In the genomic region with DNA sequence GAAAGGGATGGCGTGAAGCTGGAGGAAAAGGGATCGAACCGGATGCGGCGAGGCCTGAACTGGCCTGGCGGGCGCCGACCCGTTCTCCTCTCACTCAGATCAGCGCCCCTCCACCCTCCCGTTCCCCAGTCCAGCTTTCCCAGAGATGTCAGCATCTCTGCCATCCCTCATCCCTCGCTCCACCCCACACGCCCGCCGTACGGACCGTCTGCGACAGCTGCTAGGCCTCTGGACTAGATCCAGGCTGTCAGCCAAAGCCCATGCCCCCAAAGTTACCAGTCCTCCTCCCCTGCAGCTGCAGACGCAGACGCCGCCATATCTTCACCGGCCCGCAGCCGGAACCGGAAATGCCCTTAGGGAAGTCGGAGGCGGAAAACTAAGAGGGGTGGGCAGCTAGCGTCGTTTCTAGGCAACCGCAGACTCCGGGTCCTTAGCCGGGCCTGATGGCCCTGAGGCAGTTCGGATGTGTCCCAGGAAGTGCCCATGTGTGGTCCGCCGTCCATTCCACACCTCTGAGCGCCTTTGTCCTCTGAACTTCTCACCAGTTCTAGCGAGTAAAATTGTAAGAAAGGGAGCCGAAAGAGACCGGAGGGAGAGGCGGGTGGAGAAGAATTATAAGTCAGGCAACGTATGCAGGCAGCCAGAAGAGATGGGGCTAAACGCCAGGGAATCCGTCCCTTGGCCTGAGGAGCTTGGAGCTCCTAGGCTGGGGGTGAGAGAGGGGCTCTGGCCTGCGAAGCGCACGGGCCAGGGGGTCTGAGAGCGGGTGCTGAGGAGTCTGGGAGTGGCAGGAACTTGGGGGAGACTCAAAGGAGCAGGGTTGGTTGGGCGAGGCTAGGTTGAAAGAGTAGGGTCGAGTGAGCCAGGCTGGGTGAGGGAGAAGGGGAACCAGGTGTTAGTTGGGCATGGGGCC, we compare ENCODE assay signal across 8 cellular contexts. TPM values are rescaled to one million over a fixed set of nuclear protein-coding genes. Genes with fewer than 3 reads are reported as not detected.
DNase-seq lines count a peak whose midpoint lies in the region; ATAC-seq, FAIRE-seq and TF ChIP-seq lines count a peak whose summit lies in the region.

TSS of gene RNF25 (minus strand) at position 349 of the 913 bp plus-strand sequence. CDS start at position 317, 32 bp downstream.
A gene with protein sequence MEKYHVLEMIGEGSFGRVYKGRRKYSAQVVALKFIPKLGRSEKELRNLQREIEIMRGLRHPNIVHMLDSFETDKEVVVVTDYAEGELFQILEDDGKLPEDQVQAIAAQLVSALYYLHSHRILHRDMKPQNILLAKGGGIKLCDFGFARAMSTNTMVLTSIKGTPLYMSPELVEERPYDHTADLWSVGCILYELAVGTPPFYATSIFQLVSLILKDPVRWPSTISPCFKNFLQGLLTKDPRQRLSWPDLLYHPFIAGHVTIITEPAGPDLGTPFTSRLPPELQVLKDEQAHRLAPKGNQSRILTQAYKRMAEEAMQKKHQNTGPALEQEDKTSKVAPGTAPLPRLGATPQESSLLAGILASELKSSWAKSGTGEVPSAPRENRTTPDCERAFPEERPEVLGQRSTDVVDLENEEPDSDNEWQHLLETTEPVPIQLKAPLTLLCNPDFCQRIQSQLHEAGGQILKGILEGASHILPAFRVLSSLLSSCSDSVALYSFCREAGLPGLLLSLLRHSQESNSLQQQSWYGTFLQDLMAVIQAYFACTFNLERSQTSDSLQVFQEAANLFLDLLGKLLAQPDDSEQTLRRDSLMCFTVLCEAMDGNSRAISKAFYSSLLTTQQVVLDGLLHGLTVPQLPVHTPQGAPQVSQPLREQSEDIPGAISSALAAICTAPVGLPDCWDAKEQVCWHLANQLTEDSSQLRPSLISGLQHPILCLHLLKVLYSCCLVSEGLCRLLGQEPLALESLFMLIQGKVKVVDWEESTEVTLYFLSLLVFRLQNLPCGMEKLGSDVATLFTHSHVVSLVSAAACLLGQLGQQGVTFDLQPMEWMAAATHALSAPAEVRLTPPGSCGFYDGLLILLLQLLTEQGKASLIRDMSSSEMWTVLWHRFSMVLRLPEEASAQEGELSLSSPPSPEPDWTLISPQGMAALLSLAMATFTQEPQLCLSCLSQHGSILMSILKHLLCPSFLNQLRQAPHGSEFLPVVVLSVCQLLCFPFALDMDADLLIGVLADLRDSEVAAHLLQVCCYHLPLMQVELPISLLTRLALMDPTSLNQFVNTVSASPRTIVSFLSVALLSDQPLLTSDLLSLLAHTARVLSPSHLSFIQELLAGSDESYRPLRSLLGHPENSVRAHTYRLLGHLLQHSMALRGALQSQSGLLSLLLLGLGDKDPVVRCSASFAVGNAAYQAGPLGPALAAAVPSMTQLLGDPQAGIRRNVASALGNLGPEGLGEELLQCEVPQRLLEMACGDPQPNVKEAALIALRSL (N-terminal part only) (plus strand): TSS at position 433 of the 913 bp plus-strand sequence. CDS start 744 bp downstream, outside the sequence.

- peak within 1 kb of the TSS; percentile 81 for H3K9ac ChIP-seq in iPS-20b (ENCODE audit: low read depth, low read length)

- H3K9me3 ChIP-seq in WERI-Rb-1 (ENCODE audit: severe bottlenecking) (no peaks in the 10 kb centered on the region), breast epithelium (no peaks in the 10 kb centered on the region), iPS-20b (ENCODE audit: insufficient read depth, low read depth, low read length) (no peaks in the 10 kb centered on the region), small intestine (ENCODE audit: control insufficient read depth, low read depth) (no peaks in the 10 kb centered on the region)

- peak within 1 kb of the TSS; percentile 76 for H3K27ac ChIP-seq in WERI-Rb-1
- H3K27ac ChIP-seq in breast epithelium: peak within 1 kb of the TSS; percentile 85 to 87
- H3K27ac ChIP-seq in iPS-20b (ENCODE audit: low read length): peak within 1 kb of the TSS; percentile 59
- peak within 1 kb of the TSS; percentile 76 to 79 for H3K27ac ChIP-seq in small intestine (ENCODE audit: low read depth in 1 of 2, low read length in 1 of 2)

- no peaks in the 10 kb centered on the region for H3K27me3 ChIP-seq in WERI-Rb-1 (ENCODE audit: insufficient read depth, low read depth, severe bottlenecking)
- H3K27me3 ChIP-seq in breast epithelium: no peaks in the 10 kb centered on the region
- H3K27me3 ChIP-seq in iPS-20b (ENCODE audit: insufficient read depth, low read length): no peaks in the 10 kb centered on the region
- H3K27me3 ChIP-seq in small intestine (ENCODE audit: control insufficient read depth in 2 of 2, insufficient read depth in 2 of 2, low read length in 2 of 2): no peaks in the 10 kb centered on the region

- DNase-seq in ACHN: peak; percentile 87
- DNase-seq in NCI-H2196 treated with DMSO at 0.1 percent for 48 hours (lab: John Stamatoyannopoulos, UW; ENCODE audit: unreplicated experiment): peak; percentile 86
- peak; percentile 86 for DNase-seq in WERI-Rb-1
- DNase-seq in breast epithelium (ENCODE audit: low spot score in 2 of 2): peak; percentile 56 to 65
- DNase-seq in small intestine: peak; percentile 84

- WGBS in small intestine, 3 donors: 0 to 1% (median 1%) methylated on average over 48 to 49 of the region's 49 CpGs

- ATAC-seq in GM18868 (IDR thresholded peaks at IDR 0.05; ENCODE audit: unreplicated experiment): peak; percentile 99
- peak; percentile 98 for ATAC-seq in HG03103 (IDR thresholded peaks at IDR 0.05; ENCODE audit: low read depth, unreplicated experiment)

- peaks cover 12% of the 10 kb centered on the region for H3K36me3 ChIP-seq in WERI-Rb-1
- H3K36me3 ChIP-seq in breast epithelium: peaks cover 9% of the 10 kb centered on the region
- peaks cover 25% of the 10 kb centered on the region for H3K36me3 ChIP-seq in iPS-20b (ENCODE audit: insufficient read depth, low read depth, low read length)
- H3K36me3 ChIP-seq in small intestine (ENCODE audit: control insufficient read depth in 2 of 2, insufficient read depth in 2 of 2, low read length in 2 of 2): peaks cover 4% of the 10 kb centered on the region in 2 donors

- intact Hi-C loops in breast epithelium (cut with DNase I; ENCODE audit: low total_unique reads): no loop called here

- TF ChIP-seq CTCF in WERI-Rb-1 (IDR thresholded peaks at IDR 0.05; ENCODE audit: low read depth, low read length): no peak
- TF ChIP-seq CTCF in breast epithelium (IDR thresholded peaks at IDR 0.05): no peak

- FAIRE-seq in small intestine (lab: Jason Lieb, UNC): no peak

- TF ChIP-seq POLR2A in breast epithelium (IDR thresholded peaks at IDR 0.05): peak; percentile 45

- H3K4me1 ChIP-seq in breast epithelium (peaks cover 2 to 5% of the 10 kb centered on the region in 2 donors), iPS-20b (ENCODE audit: insufficient read depth, low read length) (peaks cover 4% of the 10 kb centered on the region; the same call in 1 of the 2 replicates), small intestine (ENCODE audit: control insufficient read depth in 2 of 2, insufficient read depth in 1 of 2, low read depth in 1 of 2, low read length in 1 of 2) (peaks cover 4 to 5% of the 10 kb centered on the region in 2 donors)

- in situ Hi-C loops in ACHN (cut with HindIII; ENCODE audit: low pct_ligation_motif_present, low pct_unique_long_range_greater_than_20kb, low sequenced_read_pairs): no loop called here

- H3K4me3 ChIP-seq in WERI-Rb-1 (ENCODE audit: low read depth, low read length): peak within 1 kb of the TSS; percentile 69
- peak within 1 kb of the TSS; percentile 58 to 82 (median 80) for H3K4me3 ChIP-seq in breast epithelium
- H3K4me3 ChIP-seq in iPS-20b (ENCODE audit: low read length): peak within 1 kb of the TSS; percentile 92
- peak within 1 kb of the TSS; percentile 77 to 80 for H3K4me3 ChIP-seq in small intestine (ENCODE audit: low read depth in 1 of 2, low read length in 2 of 2)

RNA-seq across cellular contexts. Expression of gene RNF25, which starts in this region (rescaled TPM):
- total RNA-seq in breast epithelium: 10 to 100 TPM; 22.7 to 25.9 (median 23.0) TPM
- polyA plus RNA-seq in small intestine: 10 to 100 TPM; 15.1 to 19.8 (median 17.7) TPM

RNA-seq across cellular contexts. Expression of the second gene that starts in this region (rescaled TPM):
- total RNA-seq in breast epithelium: 10 to 100 TPM; 22.2 to 78.0 (median 35.7) TPM
- 10 to 100 TPM in 2 of 3 donors, 1 to 10 TPM in 1; 9.7 to 18.1 (median 11.7) TPM for polyA plus RNA-seq in small intestine

Comparison
In these comparisons a context has a peak if more than half of its experiments do, and no peak if none do; other contexts are left out.
1. Peak in every context shown above with its lines: DNase-seq, ATAC-seq, H3K4me3 ChIP-seq and H3K27ac ChIP-seq.